In the genomic region with DNA sequence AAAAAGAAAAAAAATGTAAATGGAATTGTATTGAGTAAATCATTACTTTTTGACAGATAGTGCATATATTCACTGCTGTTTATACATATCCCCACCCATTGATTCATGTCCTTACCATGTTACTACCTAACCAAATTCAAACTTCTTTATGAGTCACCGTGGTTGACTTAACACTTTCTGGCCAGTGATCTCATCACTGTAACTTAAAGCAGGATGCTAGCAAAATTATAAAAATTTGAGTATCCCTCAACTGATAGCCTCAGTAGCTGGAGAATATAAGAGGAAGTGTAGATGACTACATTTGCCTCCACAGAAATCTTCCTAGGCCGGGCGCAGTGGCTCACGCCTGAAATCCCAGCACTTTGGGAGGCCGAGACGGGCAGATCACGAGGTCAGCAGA, we compare ENCODE assay signal across 10 cellular contexts. TPM values are rescaled to one million over a fixed set of nuclear protein-coding genes. Genes with fewer than 3 reads are reported as not detected.
DNase-seq lines count a peak whose midpoint lies in the region; ATAC-seq and TF ChIP-seq lines count a peak whose summit lies in the region.
"Had no signal": no experiment of that assay in that cellular context is flagged by ENCODE, and none has a peak within 500 bp of the region (broad histone marks: within the 10 kb centered on the region; RNA-seq: fewer than 3 reads in every experiment).

No MANE protein-coding gene starts in this region.

- no peaks in the 10 kb centered on the region for H3K27me3 ChIP-seq in SJSA1 (replicated peaks)
- H3K27me3 ChIP-seq: thyroid gland had no signal

- H3K36me3 ChIP-seq in SJSA1: peaks cover 79% of the 10 kb centered on the region

- no peaks in the 10 kb centered on the region for H3K9me3 ChIP-seq in SJSA1 (replicated peaks)
- H3K9me3 ChIP-seq: thyroid gland had no signal

- no peak overlapping the region for H3K4me3 ChIP-seq in SJSA1
- no peak overlapping the region for H3K4me3 ChIP-seq in fibroblast of villous mesenchyme (ENCODE audit: low read depth, low read length)
- H3K4me3 ChIP-seq: thyroid gland had no signal

- ATAC-seq in HG02610 (IDR thresholded peaks at IDR 0.05; ENCODE audit: unreplicated experiment): peak; percentile 97
- ATAC-seq: sciatic nerve had no signal

- peak overlapping the region; percentile 29; the same call in 1 of the 2 replicates for H3K27ac ChIP-seq in SJSA1
- H3K27ac ChIP-seq: thyroid gland had no signal

- DNase-seq in GM10266 (ENCODE audit: extremely low spot score) (peak; percentile 24), SJSA1 (ENCODE audit: low read depth in 1 of 2, low spot score in 2 of 2) (no peak), fibroblast of villous mesenchyme (ENCODE audit: low read depth) (peak; percentile 31), germinal center (ENCODE audit: low spot score) (no peak), NCI-H1694 (lab: John Stamatoyannopoulos, UW) (no peak), NK-92 (lab: John Stamatoyannopoulos, UW; ENCODE audit: unreplicated experiment) (no peak), NCI-H1092 (lab: John Stamatoyannopoulos, UW) (no peak)
- DNase-seq: thyroid gland had no signal

- TF ChIP-seq CTCF in GM10266 (IDR thresholded peaks at IDR 0.05; ENCODE audit: control insufficient read depth, insufficient read depth, low read depth, missing control alignments): no peak
- no peak for TF ChIP-seq CTCF in fibroblast of villous mesenchyme (IDR thresholded peaks at IDR 0.05; ENCODE audit: insufficient read depth, low read depth, low read length)

- H3K4me1 ChIP-seq in SJSA1 (replicated peaks): peaks cover 10% of the 10 kb centered on the region

RNA-seq across cellular contexts. Expression of a gene that starts 13.4 kb away (rescaled TPM):
- 84.6 and 98.9 TPM in 2 replicates for total RNA-seq in SJSA1 (2014; rRNA removed; shearing (Covaris generic))
- total RNA-seq in fibroblast of villous mesenchyme: 69.6 and 86.8 TPM in 2 replicates

RNA-seq across cellular contexts. Expression of a gene that starts 13.9 kb away (rescaled TPM):
- 16.2 and 19.2 TPM in 2 replicates for total RNA-seq in SJSA1 (2014; rRNA removed; shearing (Covaris generic))
- total RNA-seq in fibroblast of villous mesenchyme: 18.0 and 21.2 TPM in 2 replicates

RNA-seq across cellular contexts. Expression of a gene that starts 25.6 kb away (rescaled TPM):
- not detected in 2 replicates for total RNA-seq in SJSA1 (2014; rRNA removed; shearing (Covaris generic))
- 0.97 and 2.2 TPM in 2 replicates for total RNA-seq in fibroblast of villous mesenchyme

Comparison
In these comparisons a context has a peak if more than half of its experiments do, and no peak if none do; other contexts are left out.
1. DNase-seq: peak in GM10266 (single experiment) and fibroblast of villous mesenchyme (single experiment); none in SJSA1 (0 of 2), germinal center (single experiment), NCI-H1694 (single experiment), NK-92 (single experiment) and NCI-H1092 (single experiment).